ENCODE assay signal across 8 cellular contexts in genomic region chr1:32361674-32362473, GRCh38. TPM values are rescaled to one million over a fixed set of nuclear protein-coding genes. Genes with fewer than 3 reads are reported as not detected.
A peak's percentile ranks its signal among the peaks of the same experiment; 100 is the strongest.
DNase-seq lines count a peak whose midpoint lies in the region; ATAC-seq, FAIRE-seq and TF ChIP-seq lines count a peak whose summit lies in the region.

No MANE protein-coding gene starts in this region.

- H3K9me3 Mint-ChIP-seq in activated naive CD4-positive, alpha-beta T cell treated with anti-CD3 and anti-CD28 coated beads for 36 hours, result no peaks in the 10 kb centered on the region
- H3K9me3 Mint-ChIP-seq in glutamatergic neuron (ENCODE audit: unreplicated experiment) (peaks cover 14% of the 10 kb centered on the region), neural crest cell (no peaks in the 10 kb centered on the region)

- TF ChIP-seq CTCF in glutamatergic neuron (IDR thresholded peaks at IDR 0.05; ENCODE audit: partially characterized antibody, unreplicated experiment) (peak; percentile 27), neural crest cell (conservative IDR thresholded peaks at IDR 0.05) (peak; percentile 52), D721Med (IDR thresholded peaks at IDR 0.05; ENCODE audit: insufficient read depth, missing control alignments) (no peak)

- ATAC-seq in GM19452 (IDR thresholded peaks at IDR 0.05; ENCODE audit: unreplicated experiment) (no peak), GM18909 (IDR thresholded peaks at IDR 0.05; ENCODE audit: poor library complexity, unreplicated experiment) (no peak)

- FAIRE-seq in D721Med (lab: Jason Lieb, UNC), result no peak

- peak; percentile 37 to 39 for DNase-seq in activated CD4-positive, alpha-beta T cell treated with anti-CD3 and anti-CD28 coated beads for 4 hours
- DNase-seq in activated CD4-positive, alpha-beta T cell treated with anti-CD3 and anti-CD28 coated beads for 1 hour, result no peak
- DNase-seq in activated naive CD4-positive, alpha-beta T cell treated with anti-CD3 and anti-CD28 coated beads for 36 hours, result peak; percentile 55
- DNase-seq in glutamatergic neuron (peak; percentile 61), neural crest cell (ENCODE audit: low read depth, low spot score) (peak; percentile 53), D721Med (ENCODE audit: insufficient read length, low spot score) (no peak)

- peaks cover 21% of the 10 kb centered on the region for H3K4me1 Mint-ChIP-seq in activated naive CD4-positive, alpha-beta T cell treated with anti-CD3 and anti-CD28 coated beads for 36 hours (ENCODE audit: low read depth)
- peaks cover 17% of the 10 kb centered on the region for H3K4me1 Mint-ChIP-seq in glutamatergic neuron (ENCODE audit: low read depth, unreplicated experiment)
- peaks cover 31% of the 10 kb centered on the region for H3K4me1 Mint-ChIP-seq in neural crest cell

- no peak overlapping the region for H3K27ac Mint-ChIP-seq in activated naive CD4-positive, alpha-beta T cell treated with anti-CD3 and anti-CD28 coated beads for 36 hours
- no peak overlapping the region for H3K27ac Mint-ChIP-seq in glutamatergic neuron (ENCODE audit: unreplicated experiment)
- no peak overlapping the region for H3K27ac Mint-ChIP-seq in neural crest cell (ENCODE audit: unreplicated experiment)

- H3K27me3 Mint-ChIP-seq in activated naive CD4-positive, alpha-beta T cell treated with anti-CD3 and anti-CD28 coated beads for 36 hours (ENCODE audit: low read depth), result no peaks in the 10 kb centered on the region
- peaks cover 22% of the 10 kb centered on the region for H3K27me3 Mint-ChIP-seq in glutamatergic neuron (ENCODE audit: unreplicated experiment)
- H3K27me3 Mint-ChIP-seq in neural crest cell (ENCODE audit: low read depth), result peaks cover 3% of the 10 kb centered on the region

- CTCF ChIA-PET in activated naive CD4-positive, alpha-beta T cell treated with anti-CD3 and anti-CD28 coated beads for 36 hours (lab: Charles Lee), result interaction anchor here (0.6 kb wide), 1 partner anchor 165 kb away, joined by 3 read pairs; no protein-coding TSS in a partner anchor

- peaks cover 12% of the 10 kb centered on the region for H3K36me3 Mint-ChIP-seq in activated naive CD4-positive, alpha-beta T cell treated with anti-CD3 and anti-CD28 coated beads for 36 hours (ENCODE audit: low read depth)
- H3K36me3 Mint-ChIP-seq in glutamatergic neuron (ENCODE audit: unreplicated experiment), result peaks cover 9% of the 10 kb centered on the region
- H3K36me3 Mint-ChIP-seq in neural crest cell (ENCODE audit: low read depth), result peaks cover 9% of the 10 kb centered on the region

- H3K4me3 Mint-ChIP-seq in activated naive CD4-positive, alpha-beta T cell treated with anti-CD3 and anti-CD28 coated beads for 36 hours, result peak overlapping the region; percentile 25
- H3K4me3 Mint-ChIP-seq in glutamatergic neuron (ENCODE audit: unreplicated experiment), result peak overlapping the region; percentile 64
- H3K4me3 Mint-ChIP-seq in neural crest cell, result peak overlapping the region; percentile 29

- intact Hi-C loops in activated naive CD4-positive, alpha-beta T cell treated with anti-CD3 and anti-CD28 coated beads for 36 hours (cut with micrococcal nuclease), result loop anchor here (5.0 kb wide), 1 partner anchor 145 kb away; no protein-coding TSS in a partner anchor

RNA-seq across cellular contexts. Expression of gene FAM229A, which starts 0.4 kb away (rescaled TPM):
- 1 to 10 TPM; 2.1 to 3.4 TPM for total RNA-seq in activated naive CD4-positive, alpha-beta T cell treated with anti-CD3 and anti-CD28 coated beads for 36 hours
- total RNA-seq in glutamatergic neuron (ENCODE audit: unreplicated experiment) (21.8 TPM), neural crest cell (7.1 and 7.7 TPM in 2 replicates)

RNA-seq across cellular contexts. Expression of gene TSSK3, which starts 0.5 kb away (rescaled TPM):
- total RNA-seq in activated naive CD4-positive, alpha-beta T cell treated with anti-CD3 and anti-CD28 coated beads for 36 hours, result 1 to 10 TPM in 1 of 2 experiments, under 1 TPM in 1; 0.84 to 1.9 TPM
- total RNA-seq in glutamatergic neuron (ENCODE audit: unreplicated experiment) (1.6 TPM), neural crest cell (2.2 and 2.7 TPM in 2 replicates)

RNA-seq across cellular contexts. Expression of gene MARCKSL1, which starts 25.8 kb away (rescaled TPM):
- 10 to 100 TPM; 14.4 to 15.9 TPM for total RNA-seq in activated naive CD4-positive, alpha-beta T cell treated with anti-CD3 and anti-CD28 coated beads for 36 hours
- total RNA-seq in glutamatergic neuron (ENCODE audit: unreplicated experiment) (912 TPM), neural crest cell (943 and 952 TPM in 2 replicates)

RNA-seq across cellular contexts. Expression of gene BSDC1, which starts 32.4 kb away (rescaled TPM):
- total RNA-seq in activated naive CD4-positive, alpha-beta T cell treated with anti-CD3 and anti-CD28 coated beads for 36 hours, result 10 to 100 TPM; 35.2 to 38.3 TPM
- total RNA-seq in glutamatergic neuron (ENCODE audit: unreplicated experiment), result 161 TPM
- total RNA-seq in neural crest cell, result 38.6 and 41.5 TPM in 2 replicates

Comparison
In these comparisons a context has a peak if more than half of its experiments do, and no peak if none do; other contexts are left out.
1. DNase-seq: peak in activated CD4-positive, alpha-beta T cell treated with anti-CD3 and anti-CD28 coated beads for 4 hours (2 of 2), activated naive CD4-positive, alpha-beta T cell treated with anti-CD3 and anti-CD28 coated beads for 36 hours (single experiment), glutamatergic neuron (single experiment) and neural crest cell (single experiment); none in activated CD4-positive, alpha-beta T cell treated with anti-CD3 and anti-CD28 coated beads for 1 hour (single experiment) and D721Med (single experiment).
2. RNA of gene MARCKSL1, which starts 25.8 kb away (total RNA-seq): 943 to 952 TPM in neural crest cell and 912 TPM in glutamatergic neuron (single experiment); 14.4 to 15.9 TPM in activated naive CD4-positive, alpha-beta T cell treated with anti-CD3 and anti-CD28 coated beads for 36 hours; every median in the first group is over 10 times any median in the second.
3. Peak in every context shown above with its lines, with median percentiles within 50 percentile points of each other: H3K4me3 Mint-ChIP-seq.